Comparison of ENCODE assay signal across 20 cellular contexts in the genomic region with DNA sequence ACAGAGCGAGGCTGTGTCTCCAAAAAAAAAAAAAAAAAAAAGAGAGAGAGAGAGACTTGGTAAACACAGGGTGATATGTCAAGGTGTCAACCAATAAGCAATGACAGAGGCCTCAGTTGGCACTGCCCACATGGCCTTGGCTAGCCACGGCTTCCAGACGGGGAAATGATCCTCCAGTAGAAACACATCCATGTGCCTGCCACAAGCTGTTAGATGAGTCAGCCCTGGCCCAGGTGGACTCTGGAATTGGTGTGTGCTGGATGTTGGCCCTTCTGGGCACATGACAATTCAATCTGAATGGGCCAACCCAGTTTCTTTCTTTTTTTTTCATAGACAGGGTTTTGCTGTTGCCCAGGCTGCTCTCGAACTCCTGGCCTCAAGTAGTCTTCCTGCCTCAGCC. TPM values are rescaled to one million over a fixed set of nuclear protein-coding genes. Genes with fewer than 3 reads are reported as not detected.
DNase-seq lines count a peak whose midpoint lies in the region; ATAC-seq and TF ChIP-seq lines count a peak whose summit lies in the region.
"Had no signal": no experiment of that assay in that cellular context is flagged by ENCODE, and none has a peak within 500 bp of the region (broad histone marks: within the 10 kb centered on the region; RNA-seq: fewer than 3 reads in every experiment).

No MANE protein-coding gene starts in this region.

- POLR2A ChIA-PET in MCF 10A (lab: Yijun Ruan, JAX), result interaction anchor here (1.7 kb wide), 1 partner anchor 13 kb away, joined by 4 read pairs; no protein-coding TSS in a partner anchor

- H3K9me3 Mint-ChIP-seq in MCF 10A (ENCODE audit: unreplicated experiment), result no peaks in the 10 kb centered on the region
- H3K9me3 Mint-ChIP-seq: CD14-positive monocyte had no signal

- intact Hi-C loops in mammary epithelial cell (cut with micrococcal nuclease) (no loop called here), MCF 10A (cut with micrococcal nuclease) (no loop called here), left colon (cut with DNase I, micrococcal nuclease) (no loop called here)

- no peaks in the 10 kb centered on the region for H3K4me1 Mint-ChIP-seq in MCF 10A (ENCODE audit: insufficient read depth, unreplicated experiment)

- no peaks in the 10 kb centered on the region for H3K79me2 ChIP-seq in mammary epithelial cell (ENCODE audit: insufficient read depth, low read length)

- CTCF ChIA-PET in mammary epithelial cell (lab: Charles Lee; ENCODE audit: low non-redundant PET), result no interaction called here
- CTCF ChIA-PET in MCF 10A (lab: Yijun Ruan, JAX), result interaction anchor here (1.0 to 2.7 kb wide), 2 partner anchors 34 to 161 kb away, joined by 4 to 14 read pairs; no protein-coding TSS in a partner anchor

- no peaks in the 10 kb centered on the region for H4K20me1 ChIP-seq in mammary epithelial cell (ENCODE audit: insufficient read depth, low read length)

- TF ChIP-seq EP300 in tibial nerve (IDR thresholded peaks at IDR 0.05), result no peak

- in situ Hi-C loops in mammary epithelial cell (cut with MboI; ENCODE audit: low sequenced_read_pairs in 2 of 2), result no loop called here

- no TSS peak for BruUV-seq in mammary epithelial cell (replicated peaks; lab: Mats Ljungman, UMichigan)
- no TSS peak for BruUV-seq in MCF 10A (replicated peaks; lab: Mats Ljungman, UMichigan)

- TF ChIP-seq CTCF in mammary epithelial cell (conservative IDR thresholded peaks at IDR 0.05 in 1 of 2, IDR thresholded peaks at IDR 0.05 in 1 of 2; ENCODE audit: extremely low read depth in 1 of 2, insufficient read depth in 1 of 2, low read depth in 1 of 2, low read length in 2 of 2), result no peak
- TF ChIP-seq CTCF in MCF 10A (IDR thresholded peaks at IDR 0.05; ENCODE audit: unreplicated experiment), result no peak
- no peak for TF ChIP-seq CTCF in tibial nerve (IDR thresholded peaks at IDR 0.05)

- H3K27ac Mint-ChIP-seq in MCF 10A (ENCODE audit: low read depth, unreplicated experiment), result no peak overlapping the region

- H3K27me3 ChIP-seq in mammary epithelial cell (ENCODE audit: insufficient read depth, low read length) (no peaks in the 10 kb centered on the region), tibial nerve (no peaks in the 10 kb centered on the region)
- H3K27me3 ChIP-seq: SJSA1 had no signal

- H3K4me3 ChIP-seq in mammary epithelial cell (replicated peaks in 1 of 3; ENCODE audit: insufficient read depth in 1 of 3, low read depth in 2 of 3, low read length in 3 of 3) (no peak overlapping the region), tibial nerve (no peak overlapping the region)
- H3K4me3 ChIP-seq: SJSA1 had no signal

- no peak overlapping the region for H3K4me2 ChIP-seq in mammary epithelial cell (ENCODE audit: insufficient read depth, low read depth, low read length)

- H3K9me3 ChIP-seq in mammary epithelial cell (replicated peaks; ENCODE audit: insufficient read depth, low read length), result no peaks in the 10 kb centered on the region
- H3K9me3 ChIP-seq in tibial nerve, result no peaks in the 10 kb centered on the region
- H3K9me3 ChIP-seq: SJSA1 had no signal

- peaks cover 69% of the 10 kb centered on the region for H3K36me3 Mint-ChIP-seq in MCF 10A (ENCODE audit: insufficient read depth, unreplicated experiment)

- WGBS in mammary epithelial cell (ENCODE audit: low coverage, missing lambda C conversion rate), result 92% methylated on average over 3 of the region's 4 CpGs
- WGBS in tibial nerve, 2 donors, result 89 to 99% methylated on average over 4 of the region's 4 CpGs

- DNase-seq in mammary epithelial cell, result peak; percentile 7
- DNase-seq in MCF 10A (ENCODE audit: unreplicated experiment), result no peak
- DNase-seq in left colon, result peak in 1 of 2 donors; percentile 36
- peak; percentile 86 for DNase-seq in mucosa of gallbladder (ENCODE audit: low spot score)
- no peak for DNase-seq in NCI-H1694 (lab: John Stamatoyannopoulos, UW)
- DNase-seq in caudate nucleus (lab: John Stamatoyannopoulos, UW), result no peak
- no peak for DNase-seq in tibial nerve (ENCODE audit: low spot score in 2 of 2)
- DNase-seq: DMS53, KG1, NCI-H1105 treated with DMSO at 0.1 percent for 48 hours, NCI-H2081, NCI-H2171, NCI-H524 treated with DMSO at 0.1 percent for 48 hours, NCI-H82 had no signal

- no peak overlapping the region for H2AFZ ChIP-seq in mammary epithelial cell (ENCODE audit: low read depth, low read length)

- peak; percentile 97 for ATAC-seq in left colon
- no peak for ATAC-seq in HG03097 (IDR thresholded peaks at IDR 0.05; ENCODE audit: low FRiP score, unreplicated experiment)
- ATAC-seq: HCT116, Panc1 had no signal

- TF ChIP-seq POLR2A in tibial nerve (IDR thresholded peaks at IDR 0.05), result no peak

- H3K4me1 ChIP-seq in mammary epithelial cell (ENCODE audit: insufficient read depth, low read length) (no peaks in the 10 kb centered on the region), tibial nerve (no peaks in the 10 kb centered on the region)
- H3K4me1 ChIP-seq: SJSA1 had no signal

- H3K36me3 ChIP-seq in mammary epithelial cell (ENCODE audit: insufficient read depth, low read length), result peaks cover 19% of the 10 kb centered on the region
- peaks cover 0 to 100% (median 6%) of the 10 kb centered on the region in 3 donors for H3K36me3 ChIP-seq in tibial nerve

- H3K27me3 Mint-ChIP-seq in MCF 10A (ENCODE audit: insufficient read depth, unreplicated experiment), result no peaks in the 10 kb centered on the region

- H3K27ac ChIP-seq in mammary epithelial cell (ENCODE audit: insufficient read depth, low read depth, low read length) (no peak overlapping the region), caudate nucleus (ENCODE audit: low read depth, low read length) (no peak overlapping the region), tibial nerve (no peak overlapping the region)
- H3K27ac ChIP-seq: 22Rv1, SJSA1 had no signal

- dilution Hi-C loops in mammary epithelial cell (cut with HindIII; ENCODE audit: low sequenced_read_pairs), result no loop called here

- no peak overlapping the region for H3K9ac ChIP-seq in mammary epithelial cell (ENCODE audit: insufficient read depth, low read length)

- no peak overlapping the region for H3K4me3 Mint-ChIP-seq in MCF 10A (ENCODE audit: unreplicated experiment)
- H3K4me3 Mint-ChIP-seq: CD14-positive monocyte had no signal

RNA-seq across cellular contexts. Expression of gene RFC2, which starts 13.7 kb away (rescaled TPM):
- 10 to 100 TPM; 15.0 to 43.9 TPM for total RNA-seq in mammary epithelial cell
- 50.2 TPM for polyA plus RNA-seq in mammary epithelial cell
- polyA minus RNA-seq in mammary epithelial cell, result 36.8 TPM
- total RNA-seq in MCF 10A (2022), result 16.3 and 35.0 TPM in 2 replicates
- total RNA-seq in left colon, result 10 to 100 TPM; 13.9 to 16.1 TPM
- total RNA-seq in mucosa of gallbladder, result 19.6 TPM
- total RNA-seq in tibial nerve, result 10 to 100 TPM in 3 of 4 donors, 1 to 10 TPM in 1; 8.4 to 25.1 (median 14.1) TPM

RNA-seq across cellular contexts. Expression of gene LAT2, which starts 30.7 kb away (rescaled TPM):
- total RNA-seq in mammary epithelial cell (1 to 10 TPM in 1 of 2 donors, under 1 TPM in 1; 0.17 to 1.6 TPM), MCF 10A (2022) (6.7 and 12.6 TPM in 2 replicates), left colon (1 to 10 TPM; 1.1 to 6.9 TPM), mucosa of gallbladder (25.1 TPM), tibial nerve (10 to 100 TPM in 2 of 4 donors, 1 to 10 TPM in 2; 5.1 to 15.3 (median 8.9) TPM)
- 1.2 TPM for polyA plus RNA-seq in mammary epithelial cell
- polyA minus RNA-seq in mammary epithelial cell, result not detected

RNA-seq across cellular contexts. Expression of gene CLIP2, which starts 48.7 kb away (rescaled TPM):
- 10 to 100 TPM; 34.3 to 37.9 TPM for total RNA-seq in mammary epithelial cell
- polyA plus RNA-seq in mammary epithelial cell, result 7.2 TPM
- 15.3 TPM for polyA minus RNA-seq in mammary epithelial cell
- total RNA-seq in MCF 10A (2022), result 13.7 and 14.2 TPM in 2 replicates
- 10 to 100 TPM; 63.5 to 83.6 TPM for total RNA-seq in left colon
- 71.7 TPM for total RNA-seq in mucosa of gallbladder
- total RNA-seq in tibial nerve, result 10 to 100 TPM; 42.0 to 48.3 (median 46.3) TPM

Comparison
In these comparisons a context has a peak if more than half of its experiments do, and no peak if none do; other contexts are left out.
1. DNase-seq: peak in mammary epithelial cell (single experiment) and mucosa of gallbladder (single experiment); none in MCF 10A (single experiment), NCI-H1694 (single experiment), caudate nucleus (0 of 61) and tibial nerve (0 of 2).